ENCODE assay signal across 8 cellular contexts in genomic region chr15:78507831-78508160, GRCh38. TPM values are rescaled to one million over a fixed set of nuclear protein-coding genes. Genes with fewer than 3 reads are reported as not detected.
A peak's percentile ranks its signal among the peaks of the same experiment; 100 is the strongest.
DNase-seq lines count a peak whose midpoint lies in the region; ATAC-seq and TF ChIP-seq lines count a peak whose summit lies in the region.

No MANE protein-coding gene starts in this region.

- no peak for TF ChIP-seq POLR2A in stomach (IDR thresholded peaks at IDR 0.05)

- 1 to 3% (median 1%) methylated on average over 7 to 13 of the region's 13 CpGs for WGBS in stomach, 5 donors

- peaks cover 4% of the 10 kb centered on the region for H3K27me3 Mint-ChIP-seq in activated naive CD8-positive, alpha-beta T cell treated with anti-CD3 and anti-CD28 coated beads, Interleukin-2, amount 50 U/mL, for 24 hours
- peaks cover 3 to 14% (median 5%) of the 10 kb centered on the region in 3 donors for H3K27me3 Mint-ChIP-seq in immature natural killer cell (ENCODE audit: low read depth in 3 of 3)

- no peaks in the 10 kb centered on the region for H3K9me3 ChIP-seq in stomach

- TF ChIP-seq CTCF in stomach (IDR thresholded peaks at IDR 0.05) = no peak

- in situ Hi-C loops in ACHN (cut with HindIII; ENCODE audit: low pct_ligation_motif_present, low pct_unique_long_range_greater_than_20kb, low sequenced_read_pairs) = no loop called here

- peak; percentile 25 for ATAC-seq in HG03139 (IDR thresholded peaks at IDR 0.05; ENCODE audit: unreplicated experiment)
- ATAC-seq in activated naive CD8-positive, alpha-beta T cell treated with anti-CD3 and anti-CD28 coated beads, Interleukin-2, amount 50 U/mL, for 24 hours = peak; percentile 21

- H3K27ac Mint-ChIP-seq in activated naive CD8-positive, alpha-beta T cell treated with anti-CD3 and anti-CD28 coated beads, Interleukin-2, amount 50 U/mL, for 24 hours = peak overlapping the region; percentile 74
- H3K27ac Mint-ChIP-seq in immature natural killer cell = peak overlapping the region in 2 of 6 donors; percentile 11 to 63

- peaks cover 5 to 19% (median 13%) of the 10 kb centered on the region in 4 donors for H3K4me1 ChIP-seq in stomach

- intact Hi-C loops in stomach (cut with DNase I; ENCODE audit: low total_unique reads) = no loop called here

- peaks cover 18% of the 10 kb centered on the region for H3K4me1 Mint-ChIP-seq in activated naive CD8-positive, alpha-beta T cell treated with anti-CD3 and anti-CD28 coated beads, Interleukin-2, amount 50 U/mL, for 24 hours
- H3K4me1 Mint-ChIP-seq in immature natural killer cell = peaks cover 15 to 21% of the 10 kb centered on the region in 2 donors

- H3K9me3 Mint-ChIP-seq in activated naive CD8-positive, alpha-beta T cell treated with anti-CD3 and anti-CD28 coated beads, Interleukin-2, amount 50 U/mL, for 24 hours = no peaks in the 10 kb centered on the region
- no peaks in the 10 kb centered on the region for H3K9me3 Mint-ChIP-seq in immature natural killer cell

- H3K36me3 Mint-ChIP-seq in activated naive CD8-positive, alpha-beta T cell treated with anti-CD3 and anti-CD28 coated beads, Interleukin-2, amount 50 U/mL, for 24 hours (ENCODE audit: low read depth) = no peaks in the 10 kb centered on the region
- H3K36me3 Mint-ChIP-seq in immature natural killer cell = no peaks in the 10 kb centered on the region

- peak overlapping the region; percentile 73 to 85 (median 77) for H3K4me3 ChIP-seq in stomach

- peak overlapping the region; percentile 73 to 80 (median 75) for H3K27ac ChIP-seq in stomach

- H3K36me3 ChIP-seq in stomach = no peaks in the 10 kb centered on the region

- peak overlapping the region; percentile 87 for H3K4me3 Mint-ChIP-seq in activated naive CD8-positive, alpha-beta T cell treated with anti-CD3 and anti-CD28 coated beads, Interleukin-2, amount 50 U/mL, for 24 hours
- H3K4me3 Mint-ChIP-seq in immature natural killer cell = peak overlapping the region; percentile 89 to 95 (median 91)

- H3K27me3 ChIP-seq in stomach = peaks cover 0 to 3% (median 0%) of the 10 kb centered on the region in 3 donors

- no peak for TF ChIP-seq EP300 in stomach (IDR thresholded peaks at IDR 0.05)

- DNase-seq in NCI-H146 (lab: John Stamatoyannopoulos, UW) (peak; percentile 25), NCI-H146 treated with DMSO at 0.1 percent for 48 hours (lab: John Stamatoyannopoulos, UW; ENCODE audit: unreplicated experiment) (no peak), immature natural killer cell (no peak), stomach (no peak), ACHN (no peak), NOMO-1 treated with dmso at 0.1 percent for 144 hours (lab: John Stamatoyannopoulos, UW; ENCODE audit: unreplicated experiment) (no peak)
- DNase-seq in activated naive CD8-positive, alpha-beta T cell treated with anti-CD3 and anti-CD28 coated beads, Interleukin-2, amount 50 U/mL, for 24 hours = no peak

RNA-seq across cellular contexts. Expression of gene HYKK, which starts 0.4 kb away (rescaled TPM):
- under 1 TPM in 1 of 3 donors, not detected in 2; 0.31 TPM for polyA plus RNA-seq in immature natural killer cell
- 1 to 10 TPM in 4 of 5 donors, under 1 TPM in 1; under 0.01 to 7.6 (median 3.2) TPM for total RNA-seq in stomach
- 10 to 100 TPM in 1 of 3 donors, 1 to 10 TPM in 2; 5.5 to 11.6 (median 5.9) TPM for polyA plus RNA-seq in stomach

RNA-seq across cellular contexts. Expression of gene PSMA4, which starts 32.4 kb away (rescaled TPM):
- polyA plus RNA-seq in immature natural killer cell (100 to 1,000 TPM; 263 to 510 (median 315) TPM), stomach (100 to 1,000 TPM; 150 to 257 (median 228) TPM)
- total RNA-seq in stomach = 100 to 1,000 TPM in 2 of 5 donors, 10 to 100 TPM in 2, 1 to 10 TPM in 1; 7.2 to 393 (median 50.3) TPM

RNA-seq across cellular contexts. Expression of gene CHRNA5, which starts 57.5 kb away (rescaled TPM):
- polyA plus RNA-seq in immature natural killer cell (1 to 10 TPM in 1 of 3 donors, under 1 TPM in 2; 0.53 to 1.4 (median 0.62) TPM), stomach (1 to 10 TPM in 2 of 3 donors, not detected in 1; 1.1 to 1.5 TPM)
- 1 to 10 TPM in 2 of 5 donors, not detected in 3; 1.2 to 1.8 TPM for total RNA-seq in stomach

Comparison
In these comparisons a context has a peak if more than half of its experiments do, and no peak if none do; other contexts are left out.
1. RNA of gene HYKK, which starts 0.4 kb away (polyA plus RNA-seq): 5.5 to 11.6 TPM in stomach; 0.31 TPM in immature natural killer cell; every median in the first group is over 4 times any median in the second.